1 cellular context compared by ENCODE assay signal in genomic region chr9:121299467-121300282, GRCh38.
TF ChIP-seq lines count a peak whose summit lies in the region.

No MANE protein-coding gene starts in this region.

TF ChIP-seq in HepG2, 621 proteins besides CTCF, POLR2A, EP300 and RAD21 (continued from another document and continues in another):
- TF ChIP-seq ZNF563 (CRISPR knock-in tag; IDR thresholded peaks at IDR 0.05) (peak; percentile 75), ZNF558 (CRISPR knock-in tag; IDR thresholded peaks at IDR 0.05; ENCODE audit: borderline replicate concordance) (no peak), RERE (CRISPR knock-in tag; IDR thresholded peaks at IDR 0.05; ENCODE audit: low read depth) (no peak), CEBPB (IDR thresholded peaks at IDR 0.05; ENCODE audit: borderline replicate concordance, low read depth, low read length) (no peak), DDIT3 (CRISPR knock-in tag; IDR thresholded peaks at IDR 0.05) (no peak), IKZF1 (IDR thresholded peaks at IDR 0.05) (no peak), IRF1 (CRISPR knock-in tag; IDR thresholded peaks at IDR 0.05; ENCODE audit: low read depth) (no peak), ZNF605 (CRISPR knock-in tag; IDR thresholded peaks at IDR 0.05) (no peak), ZNF292 (CRISPR knock-in tag; IDR thresholded peaks at IDR 0.05; ENCODE audit: borderline replicate concordance, low read depth) (no peak), SNAPC2 (CRISPR knock-in tag; IDR thresholded peaks at IDR 0.05) (0 out of 2 replicates have a peak, but pooled peaks have one; percentile 30), E2F5 (CRISPR knock-in tag; conservative IDR thresholded peaks at IDR 0.05) (no peak), ZSCAN12 (CRISPR knock-in tag; IDR thresholded peaks at IDR 0.05) (0 out of 2 replicates have a peak, but pooled peaks have one; percentile 9), REXO4 (CRISPR knock-in tag; IDR thresholded peaks at IDR 0.05; ENCODE audit: borderline replicate concordance) (no peak), MXI1 (IDR thresholded peaks at IDR 0.05; ENCODE audit: borderline replicate concordance, low read depth, low read length) (no peak), ZNF362 (CRISPR knock-in tag; IDR thresholded peaks at IDR 0.05; ENCODE audit: borderline replicate concordance) (peak; percentile 11; the same call in 1 of the 2 replicates), TARDBP (CRISPR knock-in tag; IDR thresholded peaks at IDR 0.05) (no peak; the same call in 1 of the 2 replicates), HOXA7 (CRISPR knock-in tag; IDR thresholded peaks at IDR 0.05) (no peak), FOXA3 (CRISPR knock-in tag; IDR thresholded peaks at IDR 0.05) (0 out of 2 replicates have a peak, but pooled peaks have one; percentile 7), IRF9 (CRISPR knock-in tag; IDR thresholded peaks at IDR 0.05; ENCODE audit: borderline replicate concordance) (no peak), ZNF207 (IDR thresholded peaks at IDR 0.05; ENCODE audit: borderline replicate concordance) (no peak), RFX1 (IDR thresholded peaks at IDR 0.05) (no peak), ELF3 (CRISPR knock-in tag; IDR thresholded peaks at IDR 0.05) (0 out of 2 replicates have a peak, but pooled peaks have one; percentile 13), ZKSCAN5 (CRISPR knock-in tag; IDR thresholded peaks at IDR 0.05) (no peak), ATF6 (CRISPR knock-in tag; conservative IDR thresholded peaks at IDR 0.05) (no peak), RBM22 (optimal IDR thresholded peaks at IDR 0.05; ENCODE audit: low read length) (no peak), ZNF773 (CRISPR knock-in tag; IDR thresholded peaks at IDR 0.05; ENCODE audit: borderline replicate concordance) (no peak), ARID4A (CRISPR knock-in tag; IDR thresholded peaks at IDR 0.05; ENCODE audit: borderline replicate concordance) (peak; percentile 70; the same call in 1 of the 2 replicates), KLF6 (CRISPR knock-in tag; IDR thresholded peaks at IDR 0.05) (no peak; the same call in 1 of the 2 replicates), ZNF616 (CRISPR knock-in tag; IDR thresholded peaks at IDR 0.05; ENCODE audit: low read depth) (no peak; the same call in 1 of the 2 replicates), ZNF792 (CRISPR knock-in tag; IDR thresholded peaks at IDR 0.05) (no peak), RFXAP (CRISPR knock-in tag; IDR thresholded peaks at IDR 0.05; ENCODE audit: borderline replicate concordance) (peak; percentile 23; the same call in 1 of the 2 replicates), CREBL2 (CRISPR knock-in tag; IDR thresholded peaks at IDR 0.05; ENCODE audit: borderline replicate concordance) (no peak), ZNF775 (CRISPR knock-in tag; IDR thresholded peaks at IDR 0.05; ENCODE audit: borderline replicate concordance) (no peak), SNAPC5 (CRISPR knock-in tag; IDR thresholded peaks at IDR 0.05; ENCODE audit: borderline replicate concordance) (no peak), KMT2B (CRISPR knock-in tag; IDR thresholded peaks at IDR 0.05) (no peak), CBFB (CRISPR knock-in tag; IDR thresholded peaks at IDR 0.05) (0 out of 2 replicates have a peak, but pooled peaks have one; percentile 14), HMGXB4 (CRISPR knock-in tag; IDR thresholded peaks at IDR 0.05; ENCODE audit: borderline replicate concordance in 1 of 2, low read depth in 1 of 2) (peak; percentile 29 to 62; a peak in 1 of 4 replicates), ZSCAN29 (CRISPR knock-in tag; conservative IDR thresholded peaks at IDR 0.05) (no peak), ZNF446 (CRISPR knock-in tag; IDR thresholded peaks at IDR 0.05) (no peak), RFX3 (CRISPR knock-in tag; IDR thresholded peaks at IDR 0.05) (no peak), MIXL1 (CRISPR knock-in tag; IDR thresholded peaks at IDR 0.05) (no peak), E2F1 (CRISPR knock-in tag; IDR thresholded peaks at IDR 0.05) (0 out of 2 replicates have a peak, but pooled peaks have one; percentile 19), GATAD1 (CRISPR knock-in tag; IDR thresholded peaks at IDR 0.05) (peak; percentile 34; the same call in 1 of the 2 replicates)
